In genomic region chr11:110044226-110044968, GRCh38 we compare ENCODE assay signal across 17 cellular contexts. TPM values are rescaled to one million over a fixed set of nuclear protein-coding genes. Genes with fewer than 3 reads are reported as not detected.
DNase-seq lines count a peak whose midpoint lies in the region; ATAC-seq, FAIRE-seq and TF ChIP-seq lines count a peak whose summit lies in the region.
"Had no signal": no experiment of that assay in that cellular context is flagged by ENCODE, and none has a peak within 500 bp of the region (broad histone marks: within the 10 kb centered on the region; RNA-seq: fewer than 3 reads in every experiment).

No MANE protein-coding gene starts in this region.

- TF ChIP-seq CTCF in H9 (conservative IDR thresholded peaks at IDR 0.05) (no peak), K562 (IDR thresholded peaks at IDR 0.05 in 2 of 3, conservative IDR thresholded peaks at IDR 0.05 in 1 of 3; ENCODE audit: insufficient read depth in 2 of 3, low read depth in 1 of 3, low read length in 3 of 3) (no peak), keratinocyte (optimal IDR thresholded peaks at IDR 0.05 in 1 of 3, IDR thresholded peaks at IDR 0.05 in 1 of 3, conservative IDR thresholded peaks at IDR 0.05 in 1 of 3; ENCODE audit: extremely low read depth in 1 of 3, insufficient read depth in 2 of 3, low read length in 3 of 3) (no peak)

- H3K56ac ChIP-seq in H9 (ENCODE audit: insufficient read length, low read depth, low read length): no peak overlapping the region

- peak overlapping the region in 1 of 3 experiments; percentile 67; a peak in 1 of 7 replicates for H3K27ac Mint-ChIP-seq in H9
- H3K27ac Mint-ChIP-seq: B cell; CD4-positive, alpha-beta T cell had no signal

- H2BK5ac ChIP-seq in H9 (ENCODE audit: insufficient read length, low read length): no peak overlapping the region

- TF ChIP-seq EP300 in K562 (IDR thresholded peaks at IDR 0.05; ENCODE audit: low read length): no peak

- dilution Hi-C loops in keratinocyte (cut with MboI; ENCODE audit: extremely low pct_ligation_motif_present, low sequenced_read_pairs): no loop called here

- H4K91ac ChIP-seq in H9 (ENCODE audit: insufficient read length, low read depth, low read length): no peak overlapping the region

- H3K23me2 ChIP-seq in H9 (ENCODE audit: insufficient read length, low read depth, low read length, poor library complexity, severe bottlenecking): no peaks in the 10 kb centered on the region

- POLR2A ChIA-PET in K562 (lab: Yijun Ruan, JAX): no interaction called here

- no peaks in the 10 kb centered on the region for H4K20me1 ChIP-seq in H9 (ENCODE audit: control insufficient read depth, insufficient read depth, insufficient read length)
- H4K20me1 ChIP-seq in K562 (replicated peaks; ENCODE audit: control insufficient read depth, insufficient read depth, low read length): no peaks in the 10 kb centered on the region
- no peaks in the 10 kb centered on the region for H4K20me1 ChIP-seq in keratinocyte (ENCODE audit: control insufficient read depth, extremely low read depth, insufficient read depth, low read length)

- H4K8ac ChIP-seq in H9 (replicated peaks; ENCODE audit: insufficient read length, low read depth, low read length): no peak overlapping the region

- no peak overlapping the region for H2BK20ac ChIP-seq in H9 (ENCODE audit: low read depth, low read length, poor library complexity, severe bottlenecking)

- H2BK120ac ChIP-seq in H9 (ENCODE audit: low read depth, low read length, poor library complexity, severe bottlenecking): no peak overlapping the region

- no peak overlapping the region for H2BK15ac ChIP-seq in H9 (ENCODE audit: low read depth, low read length)

- H3K36me3 ChIP-seq in K562 (ENCODE audit: control insufficient read depth, insufficient read depth, low read length) (no peaks in the 10 kb centered on the region), keratinocyte (ENCODE audit: control insufficient read depth in 2 of 2, extremely low read depth in 1 of 2, insufficient read depth in 2 of 2, low read length in 2 of 2) (no peaks in the 10 kb centered on the region)

- H3K4me2 ChIP-seq in H9 (ENCODE audit: insufficient read depth, insufficient read length, low read length) (no peak overlapping the region), K562 (ENCODE audit: insufficient read depth, low read length) (no peak overlapping the region), keratinocyte (ENCODE audit: control insufficient read depth, extremely low read depth, insufficient read depth, low read depth, low read length) (no peak overlapping the region)

- no TSS peak for BruUV-seq in K562 (replicated peaks; lab: Mats Ljungman, UMichigan)

- H3K27me3 ChIP-seq in H9 (ENCODE audit: insufficient read depth, low read length) (no peaks in the 10 kb centered on the region), K562 (ENCODE audit: control insufficient read depth in 2 of 2, insufficient read depth in 2 of 2, low read length in 2 of 2) (no peaks in the 10 kb centered on the region), keratinocyte (ENCODE audit: control insufficient read depth, extremely low read depth, insufficient read depth, low read length) (no peaks in the 10 kb centered on the region)

- peaks cover 0 to 3% of the 10 kb centered on the region in 2 experiments; a peak in 1 of 5 replicates for H3K9me3 Mint-ChIP-seq in H9

- H2AK5ac ChIP-seq in H9 (ENCODE audit: insufficient read length, low read length): no peak overlapping the region

- no CpG with 5 or more reads among the region's 9 CpGs for WGBS in H9 (ENCODE audit: extremely low coverage, insufficient read length, low lambda C conversion rate)
- 62% methylated on average over 9 of the region's 9 CpGs for WGBS in K562 (ENCODE audit: insufficient coverage, low coverage, missing lambda C conversion rate)

- no peak for TF ChIP-seq RAD21 in K562 (CRISPR knock-in tag; conservative IDR thresholded peaks at IDR 0.05 in 1 of 2, IDR thresholded peaks at IDR 0.05 in 1 of 2)

- H3K36me3 Mint-ChIP-seq in H9 (ENCODE audit: insufficient read depth in 1 of 3, low read depth in 3 of 3): no peaks in the 10 kb centered on the region
- H3K36me3 Mint-ChIP-seq: IgD-negative memory B cell had no signal

- no peak for ATAC-seq in K562
- no peak for ATAC-seq in HG03108 (IDR thresholded peaks at IDR 0.05; ENCODE audit: unreplicated experiment)
- ATAC-seq: HCT116 had no signal

- in situ Hi-C loops in K562 (cut with MboI): no loop called here

- H3K79me2 ChIP-seq in H9 (ENCODE audit: insufficient read depth, low read length): no peaks in the 10 kb centered on the region
- no peaks in the 10 kb centered on the region for H3K79me2 ChIP-seq in K562 (ENCODE audit: control insufficient read depth, insufficient read depth, low read length)
- no peaks in the 10 kb centered on the region for H3K79me2 ChIP-seq in keratinocyte (ENCODE audit: control insufficient read depth, insufficient read depth, low read length)

- H4K5ac ChIP-seq in H9 (ENCODE audit: insufficient read length, low read depth, low read length): no peak overlapping the region

- no peak overlapping the region for H3K4ac ChIP-seq in H9 (ENCODE audit: low read depth, low read length)

- intact Hi-C loops in K562 (cut with micrococcal nuclease): no loop called here

- FAIRE-seq in K562 (lab: Jason Lieb, UNC) (peak; percentile 15), keratinocyte (lab: Jason Lieb, UNC) (no peak)
- FAIRE-seq: A204.1, GM12891, H1 had no signal

- H2AFZ ChIP-seq in H9 (ENCODE audit: low read length): peak overlapping the region; percentile 62
- H2AFZ ChIP-seq in K562 (ENCODE audit: low read depth, low read length): no peak overlapping the region
- H2AFZ ChIP-seq in keratinocyte (ENCODE audit: control insufficient read depth, low read length): peak overlapping the region; percentile 47

- no peaks in the 10 kb centered on the region for H3K4me1 Mint-ChIP-seq in H9
- H3K4me1 Mint-ChIP-seq: B cell, IgD-negative memory B cell had no signal

- no peak overlapping the region for H3K18ac ChIP-seq in H9 (ENCODE audit: insufficient read length, low read depth, low read length)

- H3K4me3 ChIP-seq in K562: no peak overlapping the region
- H3K4me3 ChIP-seq in keratinocyte (ENCODE audit: control insufficient read depth in 2 of 3, extremely low read depth in 1 of 3, insufficient read depth in 2 of 3, low read depth in 1 of 3, low read length in 3 of 3): no peak overlapping the region

- H3T11ph ChIP-seq in H9 (ENCODE audit: low read length): no peak overlapping the region

- H2BK12ac ChIP-seq in H9 (ENCODE audit: insufficient read length, low read depth, low read length): no peak overlapping the region

- CTCF ChIA-PET in K562 (lab: Yijun Ruan, JAX; ENCODE audit: low intra/inter-chr PET ratio): no interaction called here

- no peak for TF ChIP-seq POLR2A in K562 (conservative IDR thresholded peaks at IDR 0.05)

- no peaks in the 10 kb centered on the region for H3K79me1 ChIP-seq in H9 (ENCODE audit: insufficient read depth, low read depth, low read length, poor library complexity, severe bottlenecking)

- no peaks in the 10 kb centered on the region for H3K27me3 Mint-ChIP-seq in H9 (ENCODE audit: low read depth)

- no peaks in the 10 kb centered on the region for H3K9me3 ChIP-seq in H9 (ENCODE audit: control insufficient read depth, low read depth, low read length)
- H3K9me3 ChIP-seq in K562 (replicated peaks; ENCODE audit: control insufficient read depth, insufficient read depth, low read depth, low read length): no peaks in the 10 kb centered on the region
- no peaks in the 10 kb centered on the region for H3K9me3 ChIP-seq in keratinocyte (ENCODE audit: control insufficient read depth, low read depth, low read length)

- no peak overlapping the region for H3K27ac ChIP-seq in H9 (ENCODE audit: insufficient read length, low read depth, low read length)
- no peak overlapping the region for H3K27ac ChIP-seq in K562 (ENCODE audit: extremely low read depth, low read depth, low read length)
- H3K27ac ChIP-seq in keratinocyte (ENCODE audit: control insufficient read depth, insufficient read depth, low read length): no peak overlapping the region

- no peaks in the 10 kb centered on the region for H3K4me1 ChIP-seq in H9 (ENCODE audit: insufficient read depth, low read length)
- H3K4me1 ChIP-seq in K562 (replicated peaks in 1 of 2; ENCODE audit: control insufficient read depth in 2 of 2, insufficient read depth in 2 of 2, low read length in 2 of 2): no peaks in the 10 kb centered on the region
- peaks cover 3% of the 10 kb centered on the region for H3K4me1 ChIP-seq in keratinocyte (ENCODE audit: control insufficient read depth, extremely low read depth, insufficient read depth, low read length)

- no peaks in the 10 kb centered on the region for H3K9me1 ChIP-seq in K562 (ENCODE audit: control insufficient read depth, insufficient read depth, low read length)
- no peaks in the 10 kb centered on the region for H3K9me1 ChIP-seq in keratinocyte (ENCODE audit: control insufficient read depth, extremely low read depth, insufficient read depth, low read length)

- no peak overlapping the region for H3K4me3 Mint-ChIP-seq in H9
- H3K4me3 Mint-ChIP-seq: B cell; CD4-positive, alpha-beta T cell; IgD-negative memory B cell had no signal

- no peak for DNase-seq in H9
- DNase-seq in K562 (ENCODE audit: extremely low read depth in 1 of 4, low spot score in 3 of 4): no peak
- no peak for DNase-seq in keratinocyte (ENCODE audit: low read depth, low spot score)
- no peak for DNase-seq in GOT3 (lab: John Stamatoyannopoulos, UW)
- DNase-seq in T-helper 2 cell: no peak
- DNase-seq in NCI-H345 treated with DMSO at 0.1 percent for 48 hours (lab: John Stamatoyannopoulos, UW; ENCODE audit: unreplicated experiment): no peak
- DNase-seq: C1 segment of cervical spinal cord; Calu3; CD4-positive, alpha-beta T cell; DMS 273 treated with DMSO at 0.1 percent for 48 hours had no signal

- H3K23ac ChIP-seq in H9 (ENCODE audit: insufficient read length, low read depth, low read length): no peak overlapping the region

- no peak overlapping the region for H3K9ac ChIP-seq in H9 (ENCODE audit: extremely low read depth, insufficient read length, low read length)
- H3K9ac ChIP-seq in K562 (ENCODE audit: insufficient read depth in 1 of 2, low read depth in 2 of 2, low read length in 2 of 2): no peak overlapping the region
- H3K9ac ChIP-seq in keratinocyte (ENCODE audit: control insufficient read depth, extremely low read depth, insufficient read depth, low read length): no peak overlapping the region

- no peak overlapping the region for H3K14ac ChIP-seq in H9 (ENCODE audit: insufficient read depth, low read length)

RNA-seq across cellular contexts. Expression of gene ZC3H12C, which starts 48.8 kb away (rescaled TPM):
- 4.4 and 4.8 TPM in 2 replicates for total RNA-seq in H9 (2021)
- total RNA-seq in K562 (2011; cell fraction: chromatin; rRNA removed; ENCODE audit: low replicate concordance): 7.3 and 12.7 TPM in 2 replicates
- total RNA-seq in K562 (2011; cell fraction: nucleolus; rRNA removed): 2.0 and 2.1 TPM in 2 replicates
- 3.4 and 7.3 TPM in 2 replicates for total RNA-seq in K562 (2011; cell fraction: nucleoplasm; rRNA removed)
- total RNA-seq in K562 (2014; rRNA removed): 1.8 and 2.0 TPM in 2 replicates
- total RNA-seq in K562 (2014; rRNA removed; fragmentation: Illumina TruSeq; extraction: Trizol): 3.7 and 4.5 TPM in 2 replicates
- total RNA-seq in K562 (2015; rRNA removed; fragmentation: Illumina TruSeq; extraction: Trizol): 3.9 and 5.0 TPM in 2 replicates
- 3.9 and 4.7 TPM in 2 replicates for total RNA-seq in K562 (2021)
- polyA plus RNA-seq in K562 (2011; rRNA removed): 4.3 and 5.9 TPM in 2 replicates
- polyA plus RNA-seq in K562 (2011; cell fraction: cytosol; rRNA removed): 2.2 and 2.9 TPM in 2 replicates
- 7.3 and 12.4 TPM in 2 replicates for polyA plus RNA-seq in K562 (2011; cell fraction: nucleus; rRNA removed)
- polyA plus RNA-seq in K562 (2012): 1.7 and 2.4 TPM in 2 replicates
- polyA plus RNA-seq in K562 (2014; fragmentation: Illumina TruSeq; extraction: Trizol): 2.8 and 3.3 TPM in 2 replicates
- under 1 TPM; 0.56 to 0.69 TPM for polyA plus RNA-seq in K562 (2014; fragmentation: Nextera tagmentation; extraction: Ambion mirVana)
- 1.7 and 2.2 TPM in 2 replicates for polyA plus RNA-seq in K562 (2014; rRNA removed)
- polyA minus RNA-seq in K562 (2011; rRNA and poly(A)+ RNA removed): 10.5 and 13.5 TPM in 2 replicates
- 2.6 and 3.7 TPM in 2 replicates for polyA minus RNA-seq in K562 (2011; cell fraction: cytosol; rRNA and poly(A)+ RNA removed)
- 5.9 and 6.7 TPM in 2 replicates for polyA minus RNA-seq in K562 (2011; cell fraction: nucleus; rRNA and poly(A)+ RNA removed)
- 11.1 to 14.0 TPM (median 13.9 TPM) in 3 replicates for polyA plus RNA-seq in keratinocyte
- polyA plus RNA-seq in keratinocyte (2011; ENCODE audit: low read depth): 2.5 TPM
- 4.6 and 6.9 TPM in 2 replicates for polyA plus RNA-seq in keratinocyte (2011; cell fraction: cytosol; rRNA removed)
- 24.8 and 26.0 TPM in 2 replicates for polyA plus RNA-seq in keratinocyte (2011; cell fraction: nucleus; rRNA removed)
- 3.4 and 5.8 TPM in 2 replicates for polyA plus RNA-seq in keratinocyte (2012; ENCODE audit: low replicate concordance)
- 15.1 to 29.5 TPM (median 27.5 TPM) in 3 replicates for polyA minus RNA-seq in keratinocyte
- 7.3 TPM for polyA minus RNA-seq in keratinocyte (2011; cell fraction: cytosol; rRNA and poly(A)+ RNA removed)
- polyA minus RNA-seq in keratinocyte (2011; cell fraction: nucleus; rRNA and poly(A)+ RNA removed): 26.7 and 60.2 TPM in 2 replicates
- polyA plus RNA-seq: IgD-negative memory B cell had no signal
